Comparison of ENCODE assay signal across 8 cellular contexts in genomic region chr1:40383488-40384412, GRCh38. TPM values are rescaled to one million over a fixed set of nuclear protein-coding genes. Genes with fewer than 3 reads are reported as not detected.
A peak's percentile ranks its signal among the peaks of the same experiment; 100 is the strongest.
DNase-seq lines count a peak whose midpoint lies in the region; TF ChIP-seq lines count a peak whose summit lies in the region.

No MANE protein-coding gene starts in this region.

- no peaks in the 10 kb centered on the region for H4K20me1 ChIP-seq in hepatocyte (ENCODE audit: insufficient read depth, poor library complexity, severe bottlenecking)

- peak overlapping the region; percentile 56 for H3K4me2 ChIP-seq in hepatocyte

- intact Hi-C loops in activated CD4-positive, alpha-beta T cell treated with anti-CD3 and anti-CD28 coated beads, Interleukin-2, amount 10 ng/mL, durations not matched to agents 24 days and 14 days (cut with micrococcal nuclease) = loop anchor here (2.0 kb wide), 3 partner anchors 17 to 223 kb away; partner anchors contain the start of gene RLF

- H3K4me1 Mint-ChIP-seq in activated CD4-positive, alpha-beta T cell treated with anti-CD3 and anti-CD28 coated beads, Interleukin-2, amount 10 ng/mL, durations not matched to agents 24 days and 14 days = peaks cover 70% of the 10 kb centered on the region

- peaks cover 39% of the 10 kb centered on the region for H3K4me1 ChIP-seq in hepatocyte (ENCODE audit: insufficient read depth)
- H3K4me1 ChIP-seq in suprapubic skin = peaks cover 18% of the 10 kb centered on the region
- peaks cover 31% of the 10 kb centered on the region for H3K4me1 ChIP-seq in SJCRH30

- 82% methylated on average over 9 of the region's 9 CpGs for WGBS in hepatocyte (ENCODE audit: low lambda C conversion rate, missing lambda C conversion rate)
- 72% methylated on average over 9 of the region's 9 CpGs for WGBS in suprapubic skin

- H3K4me3 ChIP-seq in WI38 (ENCODE audit: low read depth, low read length) = peak overlapping the region; percentile 31
- no peak overlapping the region for H3K4me3 ChIP-seq in hepatocyte
- no peak overlapping the region for H3K4me3 ChIP-seq in suprapubic skin
- no peak overlapping the region for H3K4me3 ChIP-seq in SJCRH30

- TF ChIP-seq EP300 in suprapubic skin (IDR thresholded peaks at IDR 0.05) = no peak

- no peaks in the 10 kb centered on the region for H3K27me3 Mint-ChIP-seq in activated CD4-positive, alpha-beta T cell treated with anti-CD3 and anti-CD28 coated beads, Interleukin-2, amount 10 ng/mL, durations not matched to agents 24 days and 14 days

- peaks cover 38% of the 10 kb centered on the region for H3K36me3 Mint-ChIP-seq in activated CD4-positive, alpha-beta T cell treated with anti-CD3 and anti-CD28 coated beads, Interleukin-2, amount 10 ng/mL, durations not matched to agents 24 days and 14 days (ENCODE audit: low read depth)

- H3K9me3 ChIP-seq in hepatocyte (ENCODE audit: low read depth) = no peaks in the 10 kb centered on the region
- H3K9me3 ChIP-seq in suprapubic skin = no peaks in the 10 kb centered on the region
- no peaks in the 10 kb centered on the region for H3K9me3 ChIP-seq in SJCRH30 (replicated peaks)

- H3K9me2 ChIP-seq in hepatocyte (replicated peaks; ENCODE audit: insufficient read depth) = no peaks in the 10 kb centered on the region

- H3K4me3 Mint-ChIP-seq in activated CD4-positive, alpha-beta T cell treated with anti-CD3 and anti-CD28 coated beads, Interleukin-2, amount 10 ng/mL, durations not matched to agents 24 days and 14 days = peak overlapping the region; percentile 88

- peak overlapping the region; percentile 99 for H3K27ac Mint-ChIP-seq in activated CD4-positive, alpha-beta T cell treated with anti-CD3 and anti-CD28 coated beads, Interleukin-2, amount 10 ng/mL, durations not matched to agents 24 days and 14 days

- no peaks in the 10 kb centered on the region for H3K27me3 ChIP-seq in hepatocyte
- H3K27me3 ChIP-seq in suprapubic skin = no peaks in the 10 kb centered on the region
- no peaks in the 10 kb centered on the region for H3K27me3 ChIP-seq in SJCRH30

- no peaks in the 10 kb centered on the region for H3K36me3 ChIP-seq in hepatocyte (replicated peaks; ENCODE audit: insufficient read depth, low read depth)
- no peaks in the 10 kb centered on the region for H3K36me3 ChIP-seq in suprapubic skin
- H3K36me3 ChIP-seq in SJCRH30 = no peaks in the 10 kb centered on the region

- TF ChIP-seq CTCF in WI38 (IDR thresholded peaks at IDR 0.05; ENCODE audit: low read depth, low read length) (no peak), hepatocyte (IDR thresholded peaks at IDR 0.05; ENCODE audit: poor library complexity) (no peak), suprapubic skin (IDR thresholded peaks at IDR 0.05) (no peak)

- no peaks in the 10 kb centered on the region for H3K9me3 Mint-ChIP-seq in activated CD4-positive, alpha-beta T cell treated with anti-CD3 and anti-CD28 coated beads, Interleukin-2, amount 10 ng/mL, durations not matched to agents 24 days and 14 days

- TF ChIP-seq POLR2A in suprapubic skin (IDR thresholded peaks at IDR 0.05) = no peak

- H3K27ac ChIP-seq in hepatocyte = peak overlapping the region; percentile 93
- H3K27ac ChIP-seq in suprapubic skin = peak overlapping the region; percentile 86
- no peak overlapping the region for H3K27ac ChIP-seq in SJCRH30

- H2AFZ ChIP-seq in hepatocyte = no peak overlapping the region

- peaks cover 78% of the 10 kb centered on the region for H3K79me2 ChIP-seq in hepatocyte

- peak; percentile 72 for DNase-seq in activated CD4-positive, alpha-beta T cell treated with anti-CD3 and anti-CD28 coated beads, Interleukin-2, amount 10 ng/mL, durations not matched to agents 24 days and 14 days
- DNase-seq in activated CD4-positive, alpha-beta T cell treated with anti-CD3 and anti-CD28 coated beads for 1 hour = no peak
- DNase-seq in hepatocyte (ENCODE audit: low spot score) (no peak), suprapubic skin (ENCODE audit: low spot score in 2 of 2) (no peak), SJCRH30 (no peak), SIG-M5 (lab: John Stamatoyannopoulos, UW) (no peak), T-helper 9 cell (no peak)

RNA-seq across cellular contexts. Expression of gene SMAP2, which starts 10.2 kb away (rescaled TPM):
- 156 and 157 TPM in 2 replicates for total RNA-seq in activated CD4-positive, alpha-beta T cell treated with anti-CD3 and anti-CD28 coated beads, Interleukin-2, amount 10 ng/mL, durations not matched to agents 24 days and 14 days
- total RNA-seq in hepatocyte (23.1 and 23.9 TPM in 2 replicates), suprapubic skin (10 to 100 TPM; 17.0 to 32.2 (median 28.0) TPM)
- 22.9 and 25.0 TPM in 2 replicates for polyA plus RNA-seq in hepatocyte
- total RNA-seq in SJCRH30 (2014; rRNA removed; shearing (Covaris generic)) = 15.0 and 16.0 TPM in 2 replicates
